In the genomic region with DNA sequence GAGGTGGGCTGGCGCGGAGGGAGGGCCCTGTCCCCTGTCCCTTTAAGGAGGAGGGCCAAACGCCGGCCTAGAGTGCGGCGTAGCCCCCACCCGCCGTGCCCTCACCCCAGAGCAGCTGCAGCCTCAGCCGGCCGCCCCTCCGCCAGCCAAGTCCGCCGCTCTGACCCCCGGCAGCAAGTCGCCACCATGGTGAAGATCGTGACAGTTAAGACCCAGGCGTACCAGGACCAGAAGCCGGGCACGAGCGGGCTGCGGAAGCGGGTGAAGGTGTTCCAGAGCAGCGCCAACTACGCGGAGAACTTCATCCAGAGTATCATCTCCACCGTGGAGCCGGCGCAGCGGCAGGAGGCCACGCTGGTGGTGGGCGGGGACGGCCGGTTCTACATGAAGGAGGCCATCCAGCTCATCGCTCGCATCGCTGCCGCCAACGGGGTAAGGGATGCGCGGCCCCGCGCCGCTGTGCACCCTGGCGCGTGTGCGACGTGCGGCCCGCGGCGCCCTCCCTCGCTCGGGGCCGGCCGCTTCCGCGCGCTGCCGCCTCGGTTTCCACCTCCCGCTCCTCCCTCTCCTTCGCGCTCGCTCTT, we compare ENCODE assay signal across 8 cellular contexts. TPM values are rescaled to one million over a fixed set of nuclear protein-coding genes. Genes with fewer than 3 reads are reported as not detected.
A peak's percentile ranks its signal among the peaks of the same experiment; 100 is the strongest.
DNase-seq lines count a peak whose midpoint lies in the region; ATAC-seq, FAIRE-seq and TF ChIP-seq lines count a peak whose summit lies in the region.

PGM1 (plus strand) TSS at position 109 of the 584 bp plus-strand sequence; CDS start at position 187, 78 bp downstream.

- FAIRE-seq in K562 (lab: Jason Lieb, UNC), result no peak

- H3K27ac ChIP-seq in K562 (ENCODE audit: extremely low read depth, low read depth, low read length), result no peak within 1 kb of the TSS

- DNase-seq in NCI-H146 (lab: John Stamatoyannopoulos, UW) (peak; percentile 85), T1000 (lab: John Stamatoyannopoulos, UW) (peak; percentile 73), K562 (ENCODE audit: extremely low read depth in 1 of 4, low spot score in 3 of 4) (peak in 1 of 4 experiments; percentile 2), skeletal muscle cell (ENCODE audit: low read depth) (peak; percentile 67), OCI-M1 (lab: John Stamatoyannopoulos, UW) (no peak)

- in situ Hi-C loops in K562 (cut with MboI), result no loop called here

- no peaks in the 10 kb centered on the region for H3K36me3 ChIP-seq in K562 (ENCODE audit: control insufficient read depth, insufficient read depth, low read length)

- TF ChIP-seq POLR2A in K562 (conservative IDR thresholded peaks at IDR 0.05), result no peak

- ATAC-seq in GM18499 (IDR thresholded peaks at IDR 0.05; ENCODE audit: insufficient read depth, unreplicated experiment), result peak; percentile 51
- peak; percentile 83 for ATAC-seq in HG02840 (IDR thresholded peaks at IDR 0.05; ENCODE audit: low FRiP score, unreplicated experiment)
- ATAC-seq in K562, result peak; percentile 51

- CTCF ChIA-PET in K562 (lab: Yijun Ruan, JAX; ENCODE audit: low intra/inter-chr PET ratio), result no interaction called here

- H3K9ac ChIP-seq in K562 (ENCODE audit: insufficient read depth in 1 of 2, low read depth in 2 of 2, low read length in 2 of 2), result no peak within 1 kb of the TSS

- BruUV-seq in K562 (replicated peaks; lab: Mats Ljungman, UMichigan), result no TSS peak

- POLR2A ChIA-PET in K562 (lab: Yijun Ruan, JAX), result interaction anchor here (0.7 kb wide), 1 partner anchor 233 kb away, joined by 3 read pairs; no protein-coding TSS in a partner anchor

- H3K79me2 ChIP-seq in K562 (ENCODE audit: control insufficient read depth, insufficient read depth, low read length), result no peaks in the 10 kb centered on the region

- H3K4me3 ChIP-seq in K562 (peak within 1 kb of the TSS; percentile 8; the same call in 1 of the 2 replicates), iPS-11a (ENCODE audit: low read depth, low read length) (peak within 1 kb of the TSS; percentile 88), skeletal muscle cell (ENCODE audit: low read depth, low read length) (peak within 1 kb of the TSS; percentile 71)

- no peak for TF ChIP-seq RAD21 in K562 (CRISPR knock-in tag; conservative IDR thresholded peaks at IDR 0.05 in 1 of 2, IDR thresholded peaks at IDR 0.05 in 1 of 2)

- H3K9me1 ChIP-seq in K562 (ENCODE audit: control insufficient read depth, insufficient read depth, low read length), result no peaks in the 10 kb centered on the region

- intact Hi-C loops in K562 (cut with micrococcal nuclease), result no loop called here

- H4K20me1 ChIP-seq in K562 (replicated peaks; ENCODE audit: control insufficient read depth, insufficient read depth, low read length), result no peaks in the 10 kb centered on the region

- peaks cover 0 to 12% of the 10 kb centered on the region in 2 experiments; a peak in 2 of 5 replicates for H3K4me1 ChIP-seq in K562 (replicated peaks in 1 of 2; ENCODE audit: control insufficient read depth in 2 of 2, insufficient read depth in 2 of 2, low read length in 2 of 2)

- 37% methylated on average over 35 of the region's 64 CpGs for WGBS in K562 (ENCODE audit: insufficient coverage, low coverage, missing lambda C conversion rate)

- H3K4me2 ChIP-seq in K562 (ENCODE audit: insufficient read depth, low read length), result peak within 1 kb of the TSS; percentile 46; the same call in 1 of the 2 replicates

- TF ChIP-seq EP300 in K562 (IDR thresholded peaks at IDR 0.05; ENCODE audit: low read length), result no peak

- 0 out of 2 replicates have a peak within 1 kb of the TSS, but pooled peaks have one; percentile 24 for H2AFZ ChIP-seq in K562 (ENCODE audit: low read depth, low read length)

- no peaks in the 10 kb centered on the region for H3K9me3 ChIP-seq in K562 (replicated peaks; ENCODE audit: control insufficient read depth, insufficient read depth, low read depth, low read length)

- peaks cover 12 to 23% of the 10 kb centered on the region in 2 experiments; a peak in 4 of 5 replicates for H3K27me3 ChIP-seq in K562 (ENCODE audit: control insufficient read depth in 2 of 2, insufficient read depth in 2 of 2, low read length in 2 of 2)

- no peak for TF ChIP-seq CTCF in K562 (IDR thresholded peaks at IDR 0.05 in 2 of 3, conservative IDR thresholded peaks at IDR 0.05 in 1 of 3; ENCODE audit: insufficient read depth in 2 of 3, low read depth in 1 of 3, low read length in 3 of 3)

TF ChIP-seq in K562, 482 proteins besides CTCF, POLR2A, EP300 and RAD21 (continues in another document):
- TF ChIP-seq SP2 (IDR thresholded peaks at IDR 0.05; ENCODE audit: extremely low read depth, low read depth, low read length, poor library complexity, severe bottlenecking), result no peak
- TF ChIP-seq EHMT2 (IDR thresholded peaks at IDR 0.05), result no peak
- no peak for TF ChIP-seq TAF1 (IDR thresholded peaks at IDR 0.05; ENCODE audit: control insufficient read depth, extremely low read depth, insufficient read depth, low read length, severe bottlenecking)
- TF ChIP-seq TEAD4 (IDR thresholded peaks at IDR 0.05; ENCODE audit: low read length), result no peak
- no peak for TF ChIP-seq TEAD4 (CRISPR knock-in tag; IDR thresholded peaks at IDR 0.05; ENCODE audit: borderline replicate concordance)
- no peak for TF ChIP-seq BCL6 (CRISPR knock-in tag; IDR thresholded peaks at IDR 0.05)
- TF ChIP-seq, protein P1, sequence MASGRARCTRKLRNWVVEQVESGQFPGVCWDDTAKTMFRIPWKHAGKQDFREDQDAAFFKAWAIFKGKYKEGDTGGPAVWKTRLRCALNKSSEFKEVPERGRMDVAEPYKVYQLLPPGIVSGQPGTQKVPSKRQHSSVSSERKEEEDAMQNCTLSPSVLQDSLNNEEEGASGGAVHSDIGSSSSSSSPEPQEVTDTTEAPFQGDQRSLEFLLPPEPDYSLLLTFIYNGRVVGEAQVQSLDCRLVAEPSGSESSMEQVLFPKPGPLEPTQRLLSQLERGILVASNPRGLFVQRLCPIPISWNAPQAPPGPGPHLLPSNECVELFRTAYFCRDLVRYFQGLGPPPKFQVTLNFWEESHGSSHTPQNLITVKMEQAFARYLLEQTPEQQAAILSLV (tag; IDR thresholded peaks at IDR 0.05), result no peak
- TF ChIP-seq ZMIZ1 (IDR thresholded peaks at IDR 0.05; ENCODE audit: low read depth in 2 of 2, low read length in 2 of 2), result no peak
- TF ChIP-seq TFE3 (CRISPR knock-in tag; IDR thresholded peaks at IDR 0.05), result no peak
- no peak for TF ChIP-seq PYGO2 (tag; IDR thresholded peaks at IDR 0.05)

RNA-seq across cellular contexts. Expression of gene PGM1, which starts in this region (rescaled TPM):
- not detected in 2 replicates for total RNA-seq in K562 (2011; cell fraction: chromatin; rRNA removed; ENCODE audit: low replicate concordance)
- not detected in 2 replicates for total RNA-seq in K562 (2011; cell fraction: nucleolus; rRNA removed)
- total RNA-seq in K562 (2011; cell fraction: nucleoplasm; rRNA removed), result not detected in 2 replicates
- total RNA-seq in K562 (2014; rRNA removed) (0.14 TPM in 1 of 2 replicates, not detected in the other), K562 (2014; rRNA removed; fragmentation: Illumina TruSeq; extraction: Trizol) (not detected in 2 replicates), K562 (2015; rRNA removed; fragmentation: Illumina TruSeq; extraction: Trizol) (not detected in 2 replicates), K562 (2021) (0.31 and 0.45 TPM in 2 replicates)
- polyA plus RNA-seq in K562 (2011; rRNA removed) (0.03 TPM in 1 of 2 replicates, not detected in the other), K562 (2014; fragmentation: Illumina TruSeq; extraction: Trizol) (not detected in 2 replicates), K562 (2014; fragmentation: Nextera tagmentation; extraction: Ambion mirVana) (not detected), K562 (2014; rRNA removed) (0.04 TPM in 1 of 2 replicates, not detected in the other)
- polyA plus RNA-seq in K562 (2011; cell fraction: cytosol; rRNA removed), result not detected in 2 replicates
- polyA plus RNA-seq in K562 (2011; cell fraction: nucleus; rRNA removed), result 0.04 TPM in 1 of 2 replicates, not detected in the other
- 0.05 TPM in 1 of 2 replicates, not detected in the other for polyA plus RNA-seq in K562 (2012)
- polyA minus RNA-seq in K562 (2011; rRNA and poly(A)+ RNA removed), result not detected in 2 replicates
- 0.55 TPM in 1 of 2 replicates, not detected in the other for polyA minus RNA-seq in K562 (2011; cell fraction: cytosol; rRNA and poly(A)+ RNA removed)
- polyA minus RNA-seq in K562 (2011; cell fraction: nucleus; rRNA and poly(A)+ RNA removed), result not detected in 2 replicates

Comparison
In these comparisons a context has a peak if more than half of its experiments do, and no peak if none do; other contexts are left out.
1. Peak in ATAC-seq, H3K4me3 ChIP-seq and H3K4me2 ChIP-seq in K562; RNA of the gene not detected or under 1 TPM.
2. H3K4me3 ChIP-seq: peak in every context shown above with its lines; median percentile 88 in iPS-11a; 71 in skeletal muscle cell; 8 in K562.